ENCODE assay signal across 2 cellular contexts in the genomic region with DNA sequence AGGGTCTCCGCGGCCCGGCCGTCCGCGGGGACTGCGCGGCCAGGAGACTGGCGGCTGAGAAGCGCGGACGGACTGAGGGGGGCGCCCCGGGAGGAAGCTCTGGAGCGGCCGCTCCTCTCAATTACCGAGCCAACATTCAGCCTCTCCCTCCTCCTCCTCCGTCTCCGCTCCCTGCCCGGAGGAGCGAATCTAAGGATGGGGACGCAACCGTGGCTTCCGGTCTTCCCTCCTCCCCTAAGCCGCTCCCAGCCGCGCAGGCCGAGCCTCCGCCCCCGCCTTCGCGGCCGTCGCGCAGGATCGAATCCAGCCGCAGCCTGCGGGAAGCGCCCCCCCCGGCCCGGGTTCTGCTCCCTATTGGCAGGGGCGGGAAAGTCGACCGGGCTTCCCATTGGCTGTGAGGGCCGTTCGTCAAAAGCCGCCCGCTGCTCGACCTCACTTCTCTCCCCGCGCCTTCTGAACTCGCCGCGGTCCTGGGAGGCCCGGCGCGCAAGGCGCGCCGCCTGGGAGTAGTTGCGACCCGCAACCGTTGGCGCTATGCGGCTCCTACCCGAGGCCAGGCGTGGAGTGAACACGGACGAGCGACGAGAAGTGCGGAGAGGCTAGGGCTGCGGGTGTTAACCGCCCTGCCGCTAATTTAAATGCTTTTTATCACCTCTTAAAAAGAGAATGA.
A peak's percentile ranks its signal among the peaks of the same experiment; 100 is the strongest.
TF ChIP-seq lines count a peak whose summit lies in the region.

A gene (minus strand): TSS at position 197 of the 670 bp plus-strand sequence. CDS start 302 bp downstream, outside the sequence.

TF ChIP-seq in HEK293, 187 proteins besides CTCF, POLR2A, EP300 and RAD21 (continues in another document):
- TF ChIP-seq HOXC10 (CRISPR knock-in tag; IDR thresholded peaks at IDR 0.05), result peak; percentile 82; the same call in 1 of the 2 replicates
- TF ChIP-seq, protein P1, sequence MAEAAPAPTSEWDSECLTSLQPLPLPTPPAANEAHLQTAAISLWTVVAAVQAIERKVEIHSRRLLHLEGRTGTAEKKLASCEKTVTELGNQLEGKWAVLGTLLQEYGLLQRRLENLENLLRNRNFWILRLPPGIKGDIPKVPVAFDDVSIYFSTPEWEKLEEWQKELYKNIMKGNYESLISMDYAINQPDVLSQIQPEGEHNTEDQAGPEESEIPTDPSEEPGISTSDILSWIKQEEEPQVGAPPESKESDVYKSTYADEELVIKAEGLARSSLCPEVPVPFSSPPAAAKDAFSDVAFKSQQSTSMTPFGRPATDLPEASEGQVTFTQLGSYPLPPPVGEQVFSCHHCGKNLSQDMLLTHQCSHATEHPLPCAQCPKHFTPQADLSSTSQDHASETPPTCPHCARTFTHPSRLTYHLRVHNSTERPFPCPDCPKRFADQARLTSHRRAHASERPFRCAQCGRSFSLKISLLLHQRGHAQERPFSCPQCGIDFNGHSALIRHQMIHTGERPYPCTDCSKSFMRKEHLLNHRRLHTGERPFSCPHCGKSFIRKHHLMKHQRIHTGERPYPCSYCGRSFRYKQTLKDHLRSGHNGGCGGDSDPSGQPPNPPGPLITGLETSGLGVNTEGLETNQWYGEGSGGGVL (tag by site-specific recombination; IDR thresholded peaks at IDR 0.05), result peak; percentile 79
- TF ChIP-seq KLF16 (tag by site-specific recombination; IDR thresholded peaks at IDR 0.05), result peak; percentile 46; the same call in 1 of the 2 replicates
- TF ChIP-seq, protein P2, sequence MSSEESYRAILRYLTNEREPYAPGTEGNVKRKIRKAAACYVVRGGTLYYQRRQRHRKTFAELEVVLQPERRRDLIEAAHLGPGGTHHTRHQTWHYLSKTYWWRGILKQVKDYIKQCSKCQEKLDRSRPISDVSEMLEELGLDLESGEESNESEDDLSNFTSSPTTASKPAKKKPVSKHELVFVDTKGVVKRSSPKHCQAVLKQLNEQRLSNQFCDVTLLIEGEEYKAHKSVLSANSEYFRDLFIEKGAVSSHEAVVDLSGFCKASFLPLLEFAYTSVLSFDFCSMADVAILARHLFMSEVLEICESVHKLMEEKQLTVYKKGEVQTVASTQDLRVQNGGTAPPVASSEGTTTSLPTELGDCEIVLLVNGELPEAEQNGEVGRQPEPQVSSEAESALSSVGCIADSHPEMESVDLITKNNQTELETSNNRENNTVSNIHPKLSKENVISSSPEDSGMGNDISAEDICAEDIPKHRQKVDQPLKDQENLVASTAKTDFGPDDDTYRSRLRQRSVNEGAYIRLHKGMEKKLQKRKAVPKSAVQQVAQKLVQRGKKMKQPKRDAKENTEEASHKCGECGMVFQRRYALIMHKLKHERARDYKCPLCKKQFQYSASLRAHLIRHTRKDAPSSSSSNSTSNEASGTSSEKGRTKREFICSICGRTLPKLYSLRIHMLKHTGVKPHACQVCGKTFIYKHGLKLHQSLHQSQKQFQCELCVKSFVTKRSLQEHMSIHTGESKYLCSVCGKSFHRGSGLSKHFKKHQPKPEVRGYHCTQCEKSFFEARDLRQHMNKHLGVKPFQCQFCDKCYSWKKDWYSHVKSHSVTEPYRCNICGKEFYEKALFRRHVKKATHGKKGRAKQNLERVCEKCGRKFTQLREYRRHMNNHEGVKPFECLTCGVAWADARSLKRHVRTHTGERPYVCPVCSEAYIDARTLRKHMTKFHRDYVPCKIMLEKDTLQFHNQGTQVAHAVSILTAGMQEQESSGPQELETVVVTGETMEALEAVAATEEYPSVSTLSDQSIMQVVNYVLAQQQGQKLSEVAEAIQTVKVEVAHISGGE (tag by site-specific recombination; conservative IDR thresholded peaks at IDR 0.05; ENCODE audit: low read depth), result peak; percentile 91
- peak; percentile 92 for TF ChIP-seq GLIS2 (tag by site-specific recombination; IDR thresholded peaks at IDR 0.05)
- peak; percentile 39; the same call in 1 of the 2 replicates for TF ChIP-seq ZXDB (tag by site-specific recombination; IDR thresholded peaks at IDR 0.05)
- TF ChIP-seq ZNF350 (tag by site-specific recombination; IDR thresholded peaks at IDR 0.05), result no peak
- TF ChIP-seq ZNF792 (tag by site-specific recombination; IDR thresholded peaks at IDR 0.05), result no peak
- peak; percentile 39; the same call in 1 of the 2 replicates for TF ChIP-seq WT1 (tag by site-specific recombination; IDR thresholded peaks at IDR 0.05)
- TF ChIP-seq ZNF24 (tag by site-specific recombination; IDR thresholded peaks at IDR 0.05), result no peak
- TF ChIP-seq GFI1B (tag by site-specific recombination; IDR thresholded peaks at IDR 0.05), result no peak
- no peak for TF ChIP-seq ZNF354C (tag by site-specific recombination; IDR thresholded peaks at IDR 0.05; ENCODE audit: borderline replicate concordance, low read depth)
- TF ChIP-seq ZNF610 (tag by site-specific recombination; IDR thresholded peaks at IDR 0.05; ENCODE audit: borderline replicate concordance), result peak; percentile 95
- no peak for TF ChIP-seq ZNF600 (tag by site-specific recombination; IDR thresholded peaks at IDR 0.05)
- TF ChIP-seq ZNF423 (tag by site-specific recombination; IDR thresholded peaks at IDR 0.05), result no peak
- no peak for TF ChIP-seq ZFP41 (tag by site-specific recombination; IDR thresholded peaks at IDR 0.05; ENCODE audit: borderline replicate concordance)
- TF ChIP-seq, protein P3, sequence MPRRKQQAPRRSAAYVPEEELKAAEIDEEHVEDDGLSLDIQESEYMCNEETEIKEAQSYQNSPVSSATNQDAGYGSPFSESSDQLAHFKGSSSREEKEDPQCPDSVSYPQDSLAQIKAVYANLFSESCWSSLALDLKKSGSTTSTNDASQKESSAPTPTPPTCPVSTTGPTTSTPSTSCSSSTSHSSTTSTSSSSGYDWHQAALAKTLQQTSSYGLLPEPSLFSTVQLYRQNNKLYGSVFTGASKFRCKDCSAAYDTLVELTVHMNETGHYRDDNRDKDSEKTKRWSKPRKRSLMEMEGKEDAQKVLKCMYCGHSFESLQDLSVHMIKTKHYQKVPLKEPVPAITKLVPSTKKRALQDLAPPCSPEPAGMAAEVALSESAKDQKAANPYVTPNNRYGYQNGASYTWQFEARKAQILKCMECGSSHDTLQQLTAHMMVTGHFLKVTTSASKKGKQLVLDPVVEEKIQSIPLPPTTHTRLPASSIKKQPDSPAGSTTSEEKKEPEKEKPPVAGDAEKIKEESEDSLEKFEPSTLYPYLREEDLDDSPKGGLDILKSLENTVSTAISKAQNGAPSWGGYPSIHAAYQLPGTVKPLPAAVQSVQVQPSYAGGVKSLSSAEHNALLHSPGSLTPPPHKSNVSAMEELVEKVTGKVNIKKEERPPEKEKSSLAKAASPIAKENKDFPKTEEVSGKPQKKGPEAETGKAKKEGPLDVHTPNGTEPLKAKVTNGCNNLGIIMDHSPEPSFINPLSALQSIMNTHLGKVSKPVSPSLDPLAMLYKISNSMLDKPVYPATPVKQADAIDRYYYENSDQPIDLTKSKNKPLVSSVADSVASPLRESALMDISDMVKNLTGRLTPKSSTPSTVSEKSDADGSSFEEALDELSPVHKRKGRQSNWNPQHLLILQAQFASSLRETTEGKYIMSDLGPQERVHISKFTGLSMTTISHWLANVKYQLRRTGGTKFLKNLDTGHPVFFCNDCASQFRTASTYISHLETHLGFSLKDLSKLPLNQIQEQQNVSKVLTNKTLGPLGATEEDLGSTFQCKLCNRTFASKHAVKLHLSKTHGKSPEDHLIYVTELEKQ (tag by site-specific recombination; IDR thresholded peaks at IDR 0.05; ENCODE audit: borderline replicate concordance), result no peak
- peak; percentile 82 for TF ChIP-seq ZIC2 (tag by site-specific recombination; IDR thresholded peaks at IDR 0.05)
- TF ChIP-seq ZNF202 (tag by site-specific recombination; IDR thresholded peaks at IDR 0.05; ENCODE audit: borderline replicate concordance), result no peak
- no peak for TF ChIP-seq BCL11A (tag by site-specific recombination; IDR thresholded peaks at IDR 0.05; ENCODE audit: low read depth)
- peak; percentile 47; the same call in 1 of the 2 replicates for TF ChIP-seq GLIS1 (tag by site-specific recombination; IDR thresholded peaks at IDR 0.05)
- TF ChIP-seq ZNF521 (tag by site-specific recombination; IDR thresholded peaks at IDR 0.05), result no peak

TF ChIP-seq in SK-N-SH, 30 proteins besides CTCF, POLR2A, EP300 and RAD21 (continues in another document):
- TF ChIP-seq GABPA (IDR thresholded peaks at IDR 0.05; ENCODE audit: low read depth), result peak; percentile 74
- no peak for TF ChIP-seq GATA2 (CRISPR knock-in tag; IDR thresholded peaks at IDR 0.05)
- peak; percentile 64 for TF ChIP-seq RCOR1 (IDR thresholded peaks at IDR 0.05; ENCODE audit: low read length)
- 0 out of 2 replicates have a peak, but pooled peaks have one; percentile 17 for TF ChIP-seq SIN3A (IDR thresholded peaks at IDR 0.05; ENCODE audit: borderline replicate concordance, low read depth, low read length)
- no peak for TF ChIP-seq EZH2phosphoT487 (IDR thresholded peaks at IDR 0.05; ENCODE audit: borderline replicate concordance, low read depth)
- TF ChIP-seq POLR2AphosphoS5 (IDR thresholded peaks at IDR 0.05; ENCODE audit: low read depth, low read length), result peak; percentile 99
- TF ChIP-seq, protein P4, sequence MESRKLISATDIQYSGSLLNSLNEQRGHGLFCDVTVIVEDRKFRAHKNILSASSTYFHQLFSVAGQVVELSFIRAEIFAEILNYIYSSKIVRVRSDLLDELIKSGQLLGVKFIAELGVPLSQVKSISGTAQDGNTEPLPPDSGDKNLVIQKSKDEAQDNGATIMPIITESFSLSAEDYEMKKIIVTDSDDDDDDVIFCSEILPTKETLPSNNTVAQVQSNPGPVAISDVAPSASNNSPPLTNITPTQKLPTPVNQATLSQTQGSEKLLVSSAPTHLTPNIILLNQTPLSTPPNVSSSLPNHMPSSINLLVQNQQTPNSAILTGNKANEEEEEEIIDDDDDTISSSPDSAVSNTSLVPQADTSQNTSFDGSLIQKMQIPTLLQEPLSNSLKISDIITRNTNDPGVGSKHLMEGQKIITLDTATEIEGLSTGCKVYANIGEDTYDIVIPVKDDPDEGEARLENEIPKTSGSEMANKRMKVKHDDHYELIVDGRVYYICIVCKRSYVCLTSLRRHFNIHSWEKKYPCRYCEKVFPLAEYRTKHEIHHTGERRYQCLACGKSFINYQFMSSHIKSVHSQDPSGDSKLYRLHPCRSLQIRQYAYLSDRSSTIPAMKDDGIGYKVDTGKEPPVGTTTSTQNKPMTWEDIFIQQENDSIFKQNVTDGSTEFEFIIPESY (IDR thresholded peaks at IDR 0.05; ENCODE audit: borderline replicate concordance, low read depth), result 0 out of 2 replicates have a peak, but pooled peaks have one; percentile 39
- TF ChIP-seq NRF1 (IDR thresholded peaks at IDR 0.05; ENCODE audit: low read depth, low read length), result peak; percentile 68
- peak; percentile 96 for TF ChIP-seq TAF1 (IDR thresholded peaks at IDR 0.05; ENCODE audit: borderline replicate concordance, low read depth, low read length)
- TF ChIP-seq ELF1 (IDR thresholded peaks at IDR 0.05), result peak; percentile 69; the same call in 1 of the 2 replicates
- TF ChIP-seq, protein P5, sequence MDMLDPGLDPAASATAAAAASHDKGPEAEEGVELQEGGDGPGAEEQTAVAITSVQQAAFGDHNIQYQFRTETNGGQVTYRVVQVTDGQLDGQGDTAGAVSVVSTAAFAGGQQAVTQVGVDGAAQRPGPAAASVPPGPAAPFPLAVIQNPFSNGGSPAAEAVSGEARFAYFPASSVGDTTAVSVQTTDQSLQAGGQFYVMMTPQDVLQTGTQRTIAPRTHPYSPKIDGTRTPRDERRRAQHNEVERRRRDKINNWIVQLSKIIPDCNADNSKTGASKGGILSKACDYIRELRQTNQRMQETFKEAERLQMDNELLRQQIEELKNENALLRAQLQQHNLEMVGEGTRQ (IDR thresholded peaks at IDR 0.05; ENCODE audit: borderline replicate concordance, low read depth, low read length), result no peak
- TF ChIP-seq, protein P6, sequence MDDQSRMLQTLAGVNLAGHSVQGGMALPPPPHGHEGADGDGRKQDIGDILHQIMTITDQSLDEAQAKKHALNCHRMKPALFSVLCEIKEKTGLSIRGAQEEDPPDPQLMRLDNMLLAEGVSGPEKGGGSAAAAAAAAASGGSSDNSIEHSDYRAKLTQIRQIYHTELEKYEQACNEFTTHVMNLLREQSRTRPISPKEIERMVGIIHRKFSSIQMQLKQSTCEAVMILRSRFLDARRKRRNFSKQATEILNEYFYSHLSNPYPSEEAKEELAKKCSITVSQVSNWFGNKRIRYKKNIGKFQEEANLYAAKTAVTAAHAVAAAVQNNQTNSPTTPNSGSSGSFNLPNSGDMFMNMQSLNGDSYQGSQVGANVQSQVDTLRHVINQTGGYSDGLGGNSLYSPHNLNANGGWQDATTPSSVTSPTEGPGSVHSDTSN (IDR thresholded peaks at IDR 0.05), result peak; percentile 99
- peak; percentile 34; the same call in 1 of the 2 replicates for TF ChIP-seq TCF12 (IDR thresholded peaks at IDR 0.05)
- TF ChIP-seq FOXJ3 (CRISPR knock-in tag; IDR thresholded peaks at IDR 0.05), result no peak
- no peak for TF ChIP-seq SMC3 (IDR thresholded peaks at IDR 0.05; ENCODE audit: low read depth, low read length)
- TF ChIP-seq TEAD4 (IDR thresholded peaks at IDR 0.05; ENCODE audit: borderline replicate concordance, insufficient read depth), result peak; percentile 27; the same call in 1 of the 2 replicates
- TF ChIP-seq MEF2A (IDR thresholded peaks at IDR 0.05; ENCODE audit: borderline replicate concordance, low read depth), result no peak
- TF ChIP-seq, protein P7, sequence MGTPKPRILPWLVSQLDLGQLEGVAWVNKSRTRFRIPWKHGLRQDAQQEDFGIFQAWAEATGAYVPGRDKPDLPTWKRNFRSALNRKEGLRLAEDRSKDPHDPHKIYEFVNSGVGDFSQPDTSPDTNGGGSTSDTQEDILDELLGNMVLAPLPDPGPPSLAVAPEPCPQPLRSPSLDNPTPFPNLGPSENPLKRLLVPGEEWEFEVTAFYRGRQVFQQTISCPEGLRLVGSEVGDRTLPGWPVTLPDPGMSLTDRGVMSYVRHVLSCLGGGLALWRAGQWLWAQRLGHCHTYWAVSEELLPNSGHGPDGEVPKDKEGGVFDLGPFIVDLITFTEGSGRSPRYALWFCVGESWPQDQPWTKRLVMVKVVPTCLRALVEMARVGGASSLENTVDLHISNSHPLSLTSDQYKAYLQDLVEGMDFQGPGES (IDR thresholded peaks at IDR 0.05; ENCODE audit: low read depth, low read length), result peak; percentile 80
- TF ChIP-seq MXI1 (IDR thresholded peaks at IDR 0.05; ENCODE audit: low read depth, low read length), result peak; percentile 74
- TF ChIP-seq, protein P8, sequence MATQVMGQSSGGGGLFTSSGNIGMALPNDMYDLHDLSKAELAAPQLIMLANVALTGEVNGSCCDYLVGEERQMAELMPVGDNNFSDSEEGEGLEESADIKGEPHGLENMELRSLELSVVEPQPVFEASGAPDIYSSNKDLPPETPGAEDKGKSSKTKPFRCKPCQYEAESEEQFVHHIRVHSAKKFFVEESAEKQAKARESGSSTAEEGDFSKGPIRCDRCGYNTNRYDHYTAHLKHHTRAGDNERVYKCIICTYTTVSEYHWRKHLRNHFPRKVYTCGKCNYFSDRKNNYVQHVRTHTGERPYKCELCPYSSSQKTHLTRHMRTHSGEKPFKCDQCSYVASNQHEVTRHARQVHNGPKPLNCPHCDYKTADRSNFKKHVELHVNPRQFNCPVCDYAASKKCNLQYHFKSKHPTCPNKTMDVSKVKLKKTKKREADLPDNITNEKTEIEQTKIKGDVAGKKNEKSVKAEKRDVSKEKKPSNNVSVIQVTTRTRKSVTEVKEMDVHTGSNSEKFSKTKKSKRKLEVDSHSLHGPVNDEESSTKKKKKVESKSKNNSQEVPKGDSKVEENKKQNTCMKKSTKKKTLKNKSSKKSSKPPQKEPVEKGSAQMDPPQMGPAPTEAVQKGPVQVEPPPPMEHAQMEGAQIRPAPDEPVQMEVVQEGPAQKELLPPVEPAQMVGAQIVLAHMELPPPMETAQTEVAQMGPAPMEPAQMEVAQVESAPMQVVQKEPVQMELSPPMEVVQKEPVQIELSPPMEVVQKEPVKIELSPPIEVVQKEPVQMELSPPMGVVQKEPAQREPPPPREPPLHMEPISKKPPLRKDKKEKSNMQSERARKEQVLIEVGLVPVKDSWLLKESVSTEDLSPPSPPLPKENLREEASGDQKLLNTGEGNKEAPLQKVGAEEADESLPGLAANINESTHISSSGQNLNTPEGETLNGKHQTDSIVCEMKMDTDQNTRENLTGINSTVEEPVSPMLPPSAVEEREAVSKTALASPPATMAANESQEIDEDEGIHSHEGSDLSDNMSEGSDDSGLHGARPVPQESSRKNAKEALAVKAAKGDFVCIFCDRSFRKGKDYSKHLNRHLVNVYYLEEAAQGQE (IDR thresholded peaks at IDR 0.05; ENCODE audit: low read depth, low read length), result peak; percentile 53
- TF ChIP-seq CHD2 (IDR thresholded peaks at IDR 0.05; ENCODE audit: low read length, partially characterized antibody), result peak; percentile 88
